In genomic region chr7:135645296-135645904, GRCh38 we compare ENCODE assay signal across 8 cellular contexts. TPM values are rescaled to one million over a fixed set of nuclear protein-coding genes. Genes with fewer than 3 reads are reported as not detected.
DNase-seq lines count a peak whose midpoint lies in the region; ATAC-seq and TF ChIP-seq lines count a peak whose summit lies in the region.

No MANE protein-coding gene starts in this region.

- peak; percentile 55 for DNase-seq in Ammon's horn (ENCODE audit: low spot score)
- peak; percentile 28 for DNase-seq in NCI-H2081 treated with DMSO at 0.1 percent for 48 hours (lab: John Stamatoyannopoulos, UW)
- peak; percentile 56 for DNase-seq in amniotic epithelial cell (ENCODE audit: low read depth)
- DNase-seq in iPS-NIHi7 (ENCODE audit: extremely low spot score), result peak; percentile 31
- peak; percentile 48 for DNase-seq in testis
- no peak for DNase-seq in activated effector memory CD4-positive, alpha-beta T cell treated with Interleukin-2 at 50 U/mL for 16 hours
- no peak for DNase-seq in KG1 (lab: John Stamatoyannopoulos, UW)

- no peak overlapping the region for H3K4me3 ChIP-seq in testis

- no peak for TF ChIP-seq POLR2A in testis (IDR thresholded peaks at IDR 0.05)

- H3K9me3 ChIP-seq in testis, result no peaks in the 10 kb centered on the region

- H3K36me3 ChIP-seq in testis (ENCODE audit: low read depth, missing control alignments), result no peaks in the 10 kb centered on the region

- intact Hi-C loops in testis (cut with DNase I; ENCODE audit: low total_unique reads), result loop anchor here (10.0 kb wide), 1 partner anchor 371 kb away; no protein-coding TSS in a partner anchor

- WGBS in testis, 2 donors, result 36 to 47% methylated on average over 6 of the region's 6 CpGs

- peak; percentile 65 for ATAC-seq in GM18498 (IDR thresholded peaks at IDR 0.05; ENCODE audit: unreplicated experiment)

- TF ChIP-seq CTCF in testis (IDR thresholded peaks at IDR 0.05), result peak; percentile 58 to 80 (median 64)

- peak overlapping the region; percentile 18 to 50 for H3K27ac ChIP-seq in testis

- no peaks in the 10 kb centered on the region for H3K27me3 ChIP-seq in testis

- peaks cover 5% of the 10 kb centered on the region for H3K4me1 ChIP-seq in testis

RNA-seq across cellular contexts. Expression of gene STMP1, which starts 16.9 kb away (rescaled TPM):
- 10 to 100 TPM; 36.4 to 39.7 TPM for total RNA-seq in testis
- polyA plus RNA-seq in testis (ENCODE audit: insufficient read depth, low read depth, low replicate concordance), result 56.3 TPM

Comparison
In these comparisons a context has a peak if more than half of its experiments do, and no peak if none do; other contexts are left out.
1. DNase-seq: peak in Ammon's horn (single experiment), NCI-H2081 treated with DMSO at 0.1 percent for 48 hours (single experiment), amniotic epithelial cell (single experiment), iPS-NIHi7 (single experiment) and testis (single experiment); none in activated effector memory CD4-positive, alpha-beta T cell treated with Interleukin-2 at 50 U/mL for 16 hours (single experiment) and KG1 (single experiment).